17 cellular contexts compared by ENCODE assay signal in the genomic region with DNA sequence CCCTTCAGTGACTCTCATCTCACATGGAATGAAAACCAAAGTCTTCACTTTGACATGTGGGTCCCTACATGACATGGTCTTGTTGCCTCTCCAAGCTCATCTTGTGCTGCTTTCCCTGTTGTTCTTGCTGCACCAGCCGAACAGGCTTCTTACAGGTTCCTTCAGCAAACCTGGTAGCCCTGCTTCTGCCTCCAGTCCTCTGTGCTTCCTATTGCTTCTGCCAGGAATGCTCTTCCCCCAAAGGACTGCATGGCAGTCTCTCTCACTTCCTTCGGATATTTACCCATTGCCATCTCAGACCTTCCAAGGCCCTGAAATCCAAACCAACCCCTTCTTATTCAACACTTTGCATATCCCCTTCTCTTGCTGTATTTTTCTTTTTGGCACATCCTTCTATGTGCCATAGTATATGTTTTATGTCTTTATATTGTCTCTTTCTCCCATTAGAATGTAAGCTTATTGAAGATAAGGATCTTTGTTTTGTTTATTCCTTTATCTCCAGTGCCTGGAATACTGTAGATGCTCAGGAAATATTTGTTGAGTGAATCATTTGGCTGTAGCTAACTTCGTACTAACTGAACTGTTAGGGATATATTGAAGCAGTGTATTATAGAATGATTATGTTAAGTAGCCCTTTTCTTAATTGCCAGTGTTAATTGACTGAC. TPM values are rescaled to one million over a fixed set of nuclear protein-coding genes. Genes with fewer than 3 reads are reported as not detected.
DNase-seq lines count a peak whose midpoint lies in the region; ATAC-seq, FAIRE-seq and TF ChIP-seq lines count a peak whose summit lies in the region.
"Had no signal": no experiment of that assay in that cellular context is flagged by ENCODE, and none has a peak within 500 bp of the region (broad histone marks: within the 10 kb centered on the region; RNA-seq: fewer than 3 reads in every experiment).

No MANE protein-coding gene starts in this region.

- H3K4me1 ChIP-seq in HepG2 (ENCODE audit: insufficient read depth, low read length) (peaks cover 35% of the 10 kb centered on the region), right lobe of liver (no peaks in the 10 kb centered on the region), stomach (no peaks in the 10 kb centered on the region)
- H3K4me1 ChIP-seq: left lung had no signal

- intact Hi-C loops in HepG2 (cut with micrococcal nuclease; ENCODE audit: unreplicated experiment) (no loop called here), right lobe of liver (cut with DNase I) (no loop called here), stomach (cut with DNase I; ENCODE audit: low total_unique reads) (no loop called here)

- in situ Hi-C loops in HepG2 (cut with HindIII; ENCODE audit: extremely low pct_ligation_motif_present, low pct_unique_long_range_greater_than_20kb): no loop called here

- no peak overlapping the region for H3K9ac ChIP-seq in HepG2 (ENCODE audit: insufficient read depth, low read depth, low read length)
- H3K9ac ChIP-seq: neural progenitor cell had no signal

- H3K36me3 ChIP-seq in HepG2 (replicated peaks in 1 of 2; ENCODE audit: control insufficient read depth in 1 of 2, insufficient read depth in 2 of 2, low read length in 2 of 2): peaks cover 4 to 19% of the 10 kb centered on the region in 2 experiments; a peak in 4 of 5 replicates
- H3K36me3 ChIP-seq in right lobe of liver: peaks cover 0 to 4% (median 0%) of the 10 kb centered on the region in 4 donors
- H3K36me3 ChIP-seq in stomach: peaks cover 22 to 34% (median 32%) of the 10 kb centered on the region in 4 donors
- H3K36me3 ChIP-seq: neural progenitor cell had no signal

- no peak overlapping the region for H2AFZ ChIP-seq in HepG2 (ENCODE audit: low read length)
- H2AFZ ChIP-seq: neural progenitor cell had no signal

- peak; percentile 47; the same call in 2 of the 3 replicates for ATAC-seq in HepG2
- ATAC-seq in right lobe of liver: no peak
- peak; percentile 61; the same call in 2 of the 3 replicates for ATAC-seq in SK-N-SH treated with all-trans-retinoic acid at 6 μM for 48 hours
- ATAC-seq in HG03354 (IDR thresholded peaks at IDR 0.05; ENCODE audit: poor library complexity, severe bottlenecking, unreplicated experiment): no peak
- no peak for ATAC-seq in GM21529 (IDR thresholded peaks at IDR 0.05; ENCODE audit: unreplicated experiment)
- ATAC-seq: activated CD4-positive, CD25-positive, alpha-beta regulatory T cell treated with anti-CD3 and anti-CD28 coated beads, Interleukin-2, amount 50 U/mL, for 24 hours; effector memory CD8-positive, alpha-beta T cell; left lung had no signal

- WGBS in HepG2 (ENCODE audit: low lambda C conversion rate): 80% methylated on average over 3 of the region's 3 CpGs
- WGBS in right lobe of liver (ENCODE audit: insufficient coverage, low coverage, low lambda C conversion rate, missing lambda C conversion rate): 76% methylated on average over 2 of the region's 3 CpGs
- WGBS in stomach, 5 donors: 68 to 79% (median 73%) methylated on average over 3 of the region's 3 CpGs

- H3K4me3 ChIP-seq in HepG2 (replicated peaks in 1 of 3; ENCODE audit: insufficient read depth in 1 of 3, low read depth in 2 of 3, low read length in 3 of 3) (no peak overlapping the region), right lobe of liver (no peak overlapping the region), foreskin fibroblast (ENCODE audit: low read depth in 1 of 2, low read length in 2 of 2) (no peak overlapping the region), stomach (no peak overlapping the region)
- H3K4me3 ChIP-seq: left lung, neural progenitor cell, testis had no signal

- no peaks in the 10 kb centered on the region for H3K27me3 ChIP-seq in HepG2 (ENCODE audit: control insufficient read depth in 1 of 2, insufficient read depth in 2 of 2, low read length in 2 of 2)
- H3K27me3 ChIP-seq in right lobe of liver: no peaks in the 10 kb centered on the region
- no peaks in the 10 kb centered on the region for H3K27me3 ChIP-seq in stomach
- H3K27me3 ChIP-seq: left lung, neural progenitor cell, testis had no signal

- H3K4me2 ChIP-seq in HepG2 (ENCODE audit: low read depth, low read length): no peak overlapping the region
- H3K4me2 ChIP-seq: neural progenitor cell had no signal

- DNase-seq in HepG2 (ENCODE audit: low spot score) (peak; percentile 42), right lobe of liver (no peak), foreskin fibroblast (peak; percentile 30 to 42), stomach (no peak)
- DNase-seq in activated naive CD4-positive, alpha-beta T cell (lab: John Stamatoyannopoulos, UW): no peak
- DNase-seq: amygdala; effector memory CD8-positive, alpha-beta T cell; head of caudate nucleus; Karpas-422; left lung; NCI-H2081 had no signal

- no peaks in the 10 kb centered on the region for H4K20me1 ChIP-seq in HepG2 (ENCODE audit: insufficient read depth, low read length)

- no peaks in the 10 kb centered on the region for H3K79me2 ChIP-seq in HepG2 (ENCODE audit: insufficient read depth, low read length)

- peak in 1 of 2 experiments; percentile 13; a peak in 1 of 4 replicates for TF ChIP-seq EP300 in HepG2 (IDR thresholded peaks at IDR 0.05; ENCODE audit: low read depth in 2 of 2, low read length in 2 of 2)
- TF ChIP-seq EP300 in HepG2 (CRISPR knock-in tag; IDR thresholded peaks at IDR 0.05; ENCODE audit: borderline replicate concordance): no peak
- TF ChIP-seq EP300 in stomach (IDR thresholded peaks at IDR 0.05): no peak

- TF ChIP-seq RAD21 in HepG2 (CRISPR knock-in tag; IDR thresholded peaks at IDR 0.05): no peak

- FAIRE-seq in HepG2 (lab: Jason Lieb, UNC): no peak

- H3K9me3 ChIP-seq in HepG2 (ENCODE audit: low read length): no peaks in the 10 kb centered on the region
- no peaks in the 10 kb centered on the region for H3K9me3 ChIP-seq in right lobe of liver
- H3K9me3 ChIP-seq in stomach: no peaks in the 10 kb centered on the region
- H3K9me3 ChIP-seq: left lung, testis had no signal

- peak overlapping the region; percentile 53 for H3K27ac ChIP-seq in HepG2 (ENCODE audit: extremely low read length, insufficient read depth, low read length)
- no peak overlapping the region for H3K27ac ChIP-seq in right lobe of liver
- H3K27ac ChIP-seq in stomach: no peak overlapping the region
- H3K27ac ChIP-seq: neural progenitor cell had no signal

- POLR2A ChIA-PET in HepG2 (lab: Yijun Ruan, JAX): interaction anchor here (1.0 to 1.5 kb wide), 3 partner anchors 11 to 44 kb away, joined by 3 to 4 read pairs (median 3); no protein-coding TSS in a partner anchor

- TF ChIP-seq POLR2A in HepG2 (IDR thresholded peaks at IDR 0.05; ENCODE audit: insufficient read depth in 1 of 2, low read depth in 2 of 2, low read length in 2 of 2): no peak
- TF ChIP-seq POLR2A in right lobe of liver (IDR thresholded peaks at IDR 0.05): no peak
- no peak for TF ChIP-seq POLR2A in stomach (IDR thresholded peaks at IDR 0.05)

- BruUV-seq in HepG2 (replicated peaks; lab: Mats Ljungman, UMichigan): no TSS peak

- TF ChIP-seq CTCF in HepG2 (CRISPR knock-in tag; IDR thresholded peaks at IDR 0.05): no peak
- TF ChIP-seq CTCF in right lobe of liver (IDR thresholded peaks at IDR 0.05): no peak
- no peak for TF ChIP-seq CTCF in foreskin fibroblast (IDR thresholded peaks at IDR 0.05; ENCODE audit: low read depth, low read length)
- TF ChIP-seq CTCF in stomach (IDR thresholded peaks at IDR 0.05): no peak

- CTCF ChIA-PET in HepG2 (lab: Yijun Ruan, JAX; ENCODE audit: low intra/inter-chr PET ratio, low total read pairs): no interaction called here

TF ChIP-seq in HepG2, 621 proteins besides CTCF, POLR2A, EP300 and RAD21 (continues in another document):
- 0 out of 2 replicates have a peak, but pooled peaks have one; percentile 7 for TF ChIP-seq ELF3 (CRISPR knock-in tag; IDR thresholded peaks at IDR 0.05)

TF ChIP-seq in SK-N-SH treated with all-trans-retinoic acid at 6 μM for 48 hours, 23 proteins besides CTCF, POLR2A, EP300 and RAD21:
- TF ChIP-seq, protein P1, sequence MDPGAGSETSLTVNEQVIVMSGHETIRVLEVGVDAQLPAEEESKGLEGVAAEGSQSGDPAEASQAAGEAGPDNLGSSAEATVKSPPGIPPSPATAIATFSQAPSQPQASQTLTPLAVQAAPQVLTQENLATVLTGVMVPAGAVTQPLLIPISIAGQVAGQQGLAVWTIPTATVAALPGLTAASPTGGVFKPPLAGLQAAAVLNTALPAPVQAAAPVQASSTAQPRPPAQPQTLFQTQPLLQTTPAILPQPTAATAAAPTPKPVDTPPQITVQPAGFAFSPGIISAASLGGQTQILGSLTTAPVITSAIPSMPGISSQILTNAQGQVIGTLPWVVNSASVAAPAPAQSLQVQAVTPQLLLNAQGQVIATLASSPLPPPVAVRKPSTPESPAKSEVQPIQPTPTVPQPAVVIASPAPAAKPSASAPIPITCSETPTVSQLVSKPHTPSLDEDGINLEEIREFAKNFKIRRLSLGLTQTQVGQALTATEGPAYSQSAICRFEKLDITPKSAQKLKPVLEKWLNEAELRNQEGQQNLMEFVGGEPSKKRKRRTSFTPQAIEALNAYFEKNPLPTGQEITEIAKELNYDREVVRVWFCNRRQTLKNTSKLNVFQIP (CRISPR knock-in tag; IDR thresholded peaks at IDR 0.05; ENCODE audit: borderline replicate concordance, low read depth): no peak
- 0 out of 2 replicates have a peak, but pooled peaks have one; percentile 11 for TF ChIP-seq ISL1 (CRISPR knock-in tag; IDR thresholded peaks at IDR 0.05)

RNA-seq across cellular contexts. Expression of gene SLC12A3, which starts 57.9 kb away (rescaled TPM):
- total RNA-seq in HepG2 (2016; rRNA removed; fragmentation: Illumina TruSeq; extraction: Trizol) (not detected in 2 replicates), right lobe of liver (not detected), stomach (not detected)
- total RNA-seq in HepG2 (2016; cell fraction: cytosol; rRNA removed; fragmentation: Illumina TruSeq; extraction: Trizol; ENCODE audit: low read depth): 0.35 TPM in 1 of 2 replicates, not detected in the other
- not detected in 2 replicates for total RNA-seq in HepG2 (2016; cell fraction: insoluble cytoplasmic fraction; rRNA removed; fragmentation: Illumina TruSeq; extraction: Trizol)
- 0.07 and 0.40 TPM in 2 replicates for total RNA-seq in HepG2 (2016; cell fraction: membrane; rRNA removed; fragmentation: Illumina TruSeq; extraction: Trizol)
- not detected in 2 replicates for total RNA-seq in HepG2 (2016; cell fraction: nucleus; rRNA removed; fragmentation: Illumina TruSeq; extraction: Trizol)
- polyA plus RNA-seq in HepG2 (2011; rRNA removed) (5.1 and 6.2 TPM in 2 replicates), stomach (under 1 TPM in 2 of 3 donors, not detected in 1; 0.10 to 0.12 TPM)
- polyA plus RNA-seq in HepG2 (2011; cell fraction: cytosol; rRNA removed): 1.6 and 1.7 TPM in 2 replicates
- 21.0 and 30.1 TPM in 2 replicates for polyA plus RNA-seq in HepG2 (2011; cell fraction: nucleus; rRNA removed)
- polyA plus RNA-seq in HepG2 (2012): 1.9 and 3.9 TPM in 2 replicates
- not detected in 2 replicates for polyA plus RNA-seq in HepG2 (2016; cell fraction: cytosol; fragmentation: Illumina TruSeq; extraction: Trizol; ENCODE audit: low read depth)
- not detected in 2 replicates for polyA plus RNA-seq in HepG2 (2016; cell fraction: insoluble cytoplasmic fraction; fragmentation: Illumina TruSeq; extraction: Trizol; ENCODE audit: low read depth)
- polyA plus RNA-seq in HepG2 (2016; cell fraction: membrane; fragmentation: Illumina TruSeq; extraction: Trizol; ENCODE audit: low read depth): not detected in 2 replicates
- not detected in 2 replicates for polyA plus RNA-seq in HepG2 (2016; cell fraction: nucleus; fragmentation: Illumina TruSeq; extraction: Trizol; ENCODE audit: insufficient read depth, low read depth)
- polyA minus RNA-seq in HepG2 (2011; rRNA and poly(A)+ RNA removed; ENCODE audit: low replicate concordance): 8.9 and 232 TPM in 2 replicates
- polyA minus RNA-seq in HepG2 (2011; cell fraction: cytosol; rRNA and poly(A)+ RNA removed): 2.2 and 2.3 TPM in 2 replicates
- 7.0 and 7.5 TPM in 2 replicates for polyA minus RNA-seq in HepG2 (2011; cell fraction: nucleus; rRNA and poly(A)+ RNA removed)
- total RNA-seq: left lung had no signal

Comparison
In these comparisons a context has a peak if more than half of its experiments do, and no peak if none do; other contexts are left out.
1. ATAC-seq: peak in HepG2 (single experiment) and SK-N-SH treated with all-trans-retinoic acid at 6 μM for 48 hours (single experiment); none in right lobe of liver (0 of 4), HG03354 (single experiment) and GM21529 (single experiment).
2. DNase-seq: peak in HepG2 (single experiment) and foreskin fibroblast (2 of 2); none in right lobe of liver (0 of 3), stomach (single experiment) and activated naive CD4-positive, alpha-beta T cell (0 of 4).